In genomic region chr11:116517584-116517983, GRCh38 we compare ENCODE assay signal across 28 cellular contexts.
"Had no signal": no experiment of that assay in that cellular context is flagged by ENCODE, and none has a peak within 500 bp of the region (broad histone marks: within the 10 kb centered on the region; RNA-seq: fewer than 3 reads in every experiment).

No MANE protein-coding gene starts in this region.

- H3K9me3 Mint-ChIP-seq: activated B cell treated with CpG ODN at 0.5 μM for 24 hours; activated CD4-positive, alpha-beta memory T cell treated with anti-CD3 and anti-CD28 coated beads for 36 hours; activated naive CD4-positive, alpha-beta T cell treated with anti-CD3 and anti-CD28 coated beads, Interleukin-2, amount 50 U/mL, for 24 hours; activated naive CD8-positive, alpha-beta T cell treated with anti-CD3 and anti-CD28 coated beads, Interleukin-2, amount 10 ng/mL, durations not matched to agents 7 days and 5 days; activated T-cell treated with anti-CD3 and anti-CD28 coated beads, Interleukin-2, amount 50 U/mL, for 72 hours; activated T-helper 17 cell treated with anti-CD3 and anti-CD28 coated beads, Interleukin-2, amount 50 U/mL, for 72 hours; T-helper 1 cell treated with Interleukin-12 subunit alpha and Interleukin-12 subunit beta and Interleukin-4 antibody, amounts not matched to agents 30 μg/mL and 1 μg/mL, for 36 hours; T-helper 2 cell treated with Interferon-gamma antibody and Interleukin-4, amounts not matched to agents 5 μg/mL and 100 μg/mL, for 36 hours had no signal

- H3K36me3 ChIP-seq: ascending aorta, cardiac muscle cell had no signal

- H3K36me3 Mint-ChIP-seq: activated CD4-positive, alpha-beta memory T cell treated with anti-CD3 and anti-CD28 coated beads for 36 hours; activated CD8-positive, alpha-beta memory T cell treated with anti-CD3 and anti-CD28 coated beads, Interleukin-2, amount 10 ng/mL, durations not matched to agents 7 days and 5 days; activated naive CD4-positive, alpha-beta T cell treated with anti-CD3 and anti-CD28 coated beads, Interleukin-2, amount 50 U/mL, for 24 hours; activated naive CD8-positive, alpha-beta T cell treated with anti-CD3 and anti-CD28 coated beads, Interleukin-2, amount 10 ng/mL, durations not matched to agents 7 days and 5 days had no signal

- H3K27me3 ChIP-seq: ascending aorta, cardiac muscle cell had no signal

- H3K4me3 Mint-ChIP-seq: activated B cell treated with CpG ODN at 0.5 μM for 24 hours; activated CD4-positive, alpha-beta memory T cell treated with anti-CD3 and anti-CD28 coated beads for 36 hours; activated CD8-positive, alpha-beta memory T cell treated with anti-CD3 and anti-CD28 coated beads, Interleukin-2, amount 10 ng/mL, durations not matched to agents 7 days and 5 days; activated naive CD4-positive, alpha-beta T cell treated with anti-CD3 and anti-CD28 coated beads, Interleukin-2, amount 50 U/mL, for 24 hours; activated naive CD8-positive, alpha-beta T cell treated with anti-CD3 and anti-CD28 coated beads, Interleukin-2, amount 10 ng/mL, durations not matched to agents 7 days and 5 days; activated T-cell treated with anti-CD3 and anti-CD28 coated beads, Interleukin-2, amount 50 U/mL, for 72 hours; activated T-helper 17 cell treated with anti-CD3 and anti-CD28 coated beads, Interleukin-2, amount 50 U/mL, for 72 hours; T-helper 1 cell treated with Interleukin-12 subunit alpha and Interleukin-12 subunit beta and Interleukin-4 antibody, amounts not matched to agents 30 μg/mL and 1 μg/mL, for 36 hours; T-helper 2 cell treated with Interferon-gamma antibody and Interleukin-4, amounts not matched to agents 5 μg/mL and 100 μg/mL, for 36 hours had no signal

- H3K27ac ChIP-seq: ascending aorta, cardiac muscle cell, PC-9, RWPE1 had no signal

- H3K27ac Mint-ChIP-seq: activated B cell treated with CpG ODN at 0.5 μM for 24 hours; activated CD4-positive, alpha-beta memory T cell treated with anti-CD3 and anti-CD28 coated beads for 36 hours; activated CD8-positive, alpha-beta memory T cell treated with anti-CD3 and anti-CD28 coated beads, Interleukin-2, amount 10 ng/mL, durations not matched to agents 7 days and 5 days; activated naive CD4-positive, alpha-beta T cell treated with anti-CD3 and anti-CD28 coated beads, Interleukin-2, amount 50 U/mL, for 24 hours; activated naive CD8-positive, alpha-beta T cell treated with anti-CD3 and anti-CD28 coated beads, Interleukin-2, amount 10 ng/mL, durations not matched to agents 7 days and 5 days; activated T-cell treated with anti-CD3 and anti-CD28 coated beads, Interleukin-2, amount 50 U/mL, for 72 hours; activated T-helper 17 cell treated with anti-CD3 and anti-CD28 coated beads, Interleukin-2, amount 50 U/mL, for 72 hours; T-helper 1 cell treated with Interleukin-12 subunit alpha and Interleukin-12 subunit beta and Interleukin-4 antibody, amounts not matched to agents 30 μg/mL and 1 μg/mL, for 36 hours; T-helper 2 cell treated with Interferon-gamma antibody and Interleukin-4, amounts not matched to agents 5 μg/mL and 100 μg/mL, for 36 hours had no signal

- DNase-seq: activated B cell treated with CpG ODN at 0.5 μM for 24 hours; activated CD4-positive, alpha-beta memory T cell treated with anti-CD3 and anti-CD28 coated beads for 36 hours; activated CD4-positive, alpha-beta T cell treated with anti-CD3 and anti-CD28 coated beads for 4 hours; activated CD4-positive, alpha-beta T cell treated with anti-CD3 and anti-CD28 coated beads, Interleukin-2, amount 50 U/mL, for 1 hour; activated CD4-positive, CD25-positive, alpha-beta regulatory T cell treated with anti-CD3 and anti-CD28 coated beads, Interleukin-2, amount 50 U/mL, for 72 hours; activated CD8-positive, alpha-beta memory T cell treated with anti-CD3 and anti-CD28 coated beads, Interleukin-2, amount 10 ng/mL, durations not matched to agents 7 days and 5 days; activated effector memory CD4-positive, alpha-beta T cell treated with anti-CD3 and anti-CD28 coated beads, Interleukin-2, amount 50 U/mL, for 16 hours; activated naive CD4-positive, alpha-beta T cell; activated naive CD8-positive, alpha-beta T cell treated with anti-CD3 and anti-CD28 coated beads, Interleukin-2, amount 10 ng/mL, durations not matched to agents 7 days and 5 days; activated T-cell treated with anti-CD3 and anti-CD28 coated beads, Interleukin-2, amount 50 U/mL, for 1 hour; activated T-cell treated with anti-CD3 and anti-CD28 coated beads, Interleukin-2, amount 50 U/mL, for 72 hours; amygdala; NCI-H187; NCI-H2107; NCI-H2171; NCI-H446; NCI-H526 treated with DMSO at 0.1 percent for 48 hours; PC-9; SIG-M5 had no signal

- H3K9me3 ChIP-seq: ascending aorta had no signal

- ATAC-seq: activated CD8-positive, alpha-beta memory T cell treated with anti-CD3 and anti-CD28 coated beads, Interleukin-2, amount 10 ng/mL, durations not matched to agents 7 days and 5 days; activated T-cell treated with anti-CD3 and anti-CD28 coated beads, Interleukin-2, amount 50 U/mL, for 72 hours; activated T-helper 17 cell treated with anti-CD3 and anti-CD28 coated beads, Interleukin-2, amount 50 U/mL, for 72 hours; K562; Right ventricle myocardium inferior had no signal

- H3K4me1 ChIP-seq: ascending aorta had no signal

- H3K4me1 Mint-ChIP-seq: activated B cell treated with CpG ODN at 0.5 μM for 24 hours; activated naive CD4-positive, alpha-beta T cell treated with anti-CD3 and anti-CD28 coated beads, Interleukin-2, amount 50 U/mL, for 24 hours; activated naive CD8-positive, alpha-beta T cell treated with anti-CD3 and anti-CD28 coated beads, Interleukin-2, amount 10 ng/mL, durations not matched to agents 7 days and 5 days; activated T-helper 17 cell treated with anti-CD3 and anti-CD28 coated beads, Interleukin-2, amount 50 U/mL, for 72 hours had no signal

- H3K4me3 ChIP-seq: ascending aorta, cardiac muscle cell, K562, PC-9 had no signal
